8 cellular contexts compared by ENCODE assay signal in the genomic region with DNA sequence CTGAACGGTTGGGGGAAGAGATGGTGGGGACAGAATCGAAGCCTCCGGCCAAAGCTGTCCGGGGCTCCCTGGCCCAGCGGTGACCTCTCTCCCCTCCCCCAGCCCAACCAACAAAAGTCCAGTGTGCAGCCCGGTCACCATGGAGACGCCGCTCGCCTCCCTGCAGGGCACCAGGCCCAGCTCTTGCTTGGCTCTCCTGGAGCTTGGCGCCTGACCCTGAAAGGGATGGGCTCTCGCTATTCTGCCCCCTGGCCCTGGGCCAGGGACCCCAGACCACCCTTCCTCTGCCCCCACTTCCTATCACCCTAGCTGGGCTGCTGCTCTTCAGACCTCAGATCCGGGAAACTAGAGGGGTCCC. TPM values are rescaled to one million over a fixed set of nuclear protein-coding genes. Genes with fewer than 3 reads are reported as not detected.
DNase-seq lines count a peak whose midpoint lies in the region; ATAC-seq, FAIRE-seq and TF ChIP-seq lines count a peak whose summit lies in the region.

No MANE protein-coding gene starts in this region.

- in situ Hi-C loops in K562 (cut with MboI): loop anchor here (10.0 kb wide), 1 partner anchor 339 kb away; no protein-coding TSS in a partner anchor

- peak overlapping the region; percentile 60 for H3K4me3 Mint-ChIP-seq in memory B cell

- no peaks in the 10 kb centered on the region for H3K9me3 Mint-ChIP-seq in memory B cell

- peak overlapping the region; percentile 77 for H3K4me2 ChIP-seq in K562 (ENCODE audit: insufficient read depth, low read length)

- TF ChIP-seq CTCF in AG04449 (IDR thresholded peaks at IDR 0.05; ENCODE audit: insufficient read depth, low read length, missing control alignments) (no peak), HFF-Myc (IDR thresholded peaks at IDR 0.05; ENCODE audit: low read depth, low read length, missing control alignments) (no peak), K562 (IDR thresholded peaks at IDR 0.05 in 2 of 3, conservative IDR thresholded peaks at IDR 0.05 in 1 of 3; ENCODE audit: insufficient read depth in 2 of 3, low read depth in 1 of 3, low read length in 3 of 3) (no peak)

- peaks cover 12 to 86% of the 10 kb centered on the region in 2 experiments; a peak in 4 of 5 replicates for H3K4me1 ChIP-seq in K562 (replicated peaks in 1 of 2; ENCODE audit: control insufficient read depth in 2 of 2, insufficient read depth in 2 of 2, low read length in 2 of 2)

- no peaks in the 10 kb centered on the region for H3K9me3 ChIP-seq in K562 (replicated peaks; ENCODE audit: control insufficient read depth, insufficient read depth, low read depth, low read length)

- H3K79me2 ChIP-seq in K562 (ENCODE audit: control insufficient read depth, insufficient read depth, low read length): peaks cover 32% of the 10 kb centered on the region

- no peaks in the 10 kb centered on the region for H3K27me3 ChIP-seq in K562 (ENCODE audit: control insufficient read depth in 2 of 2, insufficient read depth in 2 of 2, low read length in 2 of 2)

- H4K20me1 ChIP-seq in K562 (replicated peaks; ENCODE audit: control insufficient read depth, insufficient read depth, low read length): no peaks in the 10 kb centered on the region; the same call in 1 of the 2 replicates

- H3K27ac ChIP-seq in K562 (ENCODE audit: extremely low read depth, low read depth, low read length): peak overlapping the region; percentile 23; the same call in 1 of the 3 replicates

- DNase-seq in AG04449 (ENCODE audit: low read depth, low spot score) (no peak), HFF-Myc (ENCODE audit: extremely low read depth, low read depth) (no peak), K562 (ENCODE audit: extremely low read depth in 1 of 4, low spot score in 3 of 4) (peak; percentile 34 to 72 (median 44)), memory B cell (ENCODE audit: low spot score in 2 of 2) (no peak), T-helper 9 cell (no peak), NCI-H1105 treated with DMSO at 0.1 percent for 48 hours (lab: John Stamatoyannopoulos, UW) (no peak)
- DNase-seq in activated CD4-positive, alpha-beta T cell treated with anti-CD3 and anti-CD28 coated beads for 48 hours: no peak

- 0 out of 2 replicates have a peak overlapping the region, but pooled peaks have one; percentile 59 for H2AFZ ChIP-seq in K562 (ENCODE audit: low read depth, low read length)

- peak overlapping the region; percentile 42 to 92; a peak in 3 of 4 replicates for H3K9ac ChIP-seq in K562 (ENCODE audit: insufficient read depth in 1 of 2, low read depth in 2 of 2, low read length in 2 of 2)

- TSS peak; percentile 58 for BruUV-seq in K562 (replicated peaks; lab: Mats Ljungman, UMichigan)

- H3K36me3 Mint-ChIP-seq in memory B cell: no peaks in the 10 kb centered on the region

- H3K9me1 ChIP-seq in K562 (ENCODE audit: control insufficient read depth, insufficient read depth, low read length): peaks cover 3% of the 10 kb centered on the region

- no peak for FAIRE-seq in K562 (lab: Jason Lieb, UNC)

- peaks cover 4% of the 10 kb centered on the region for H3K27me3 Mint-ChIP-seq in memory B cell

- H3K27ac Mint-ChIP-seq in memory B cell: no peak overlapping the region

- POLR2A ChIA-PET in AG04449 (lab: Yijun Ruan, JAX): interaction anchor here (0.6 to 1.1 kb wide), 3 partner anchors 9 to 36 kb away, joined by 3 to 6 read pairs (median 4); partner anchors contain the start of gene STUB1
- POLR2A ChIA-PET in K562 (lab: Yijun Ruan, JAX): interaction anchor here (0.6 to 1.7 kb wide), 6 partner anchors 9 to 91 kb away, joined by 3 to 5 read pairs (median 4); partner anchors contain the start of genes CCDC78, CHTF18 and RPUSD1

- TF ChIP-seq EP300 in K562 (IDR thresholded peaks at IDR 0.05; ENCODE audit: low read length): no peak

- H3K36me3 ChIP-seq in K562 (ENCODE audit: control insufficient read depth, insufficient read depth, low read length): peaks cover 19% of the 10 kb centered on the region; the same call in 2 of the 3 replicates

- WGBS in K562 (ENCODE audit: insufficient coverage, low coverage, missing lambda C conversion rate): 20% methylated on average over 12 of the region's 12 CpGs

- 0 out of 2 replicates have a peak, but pooled peaks have one; percentile 38 for TF ChIP-seq POLR2A in K562 (conservative IDR thresholded peaks at IDR 0.05)

- CTCF ChIA-PET in AG04449 (lab: Yijun Ruan, JAX) (interaction anchor here (0.8 to 10.1 kb wide), 13 partner anchors 9 to 339 kb away, joined by 3 to 210 read pairs (median 5); partner anchors contain the start of genes CCDC78, CHTF18, CIAO3 and HAGHL), K562 (lab: Yijun Ruan, JAX; ENCODE audit: low intra/inter-chr PET ratio) (no interaction called here)

- no peak for ATAC-seq in K562
- no peak for ATAC-seq in memory B cell (ENCODE audit: low read depth)
- ATAC-seq in HG02623 (IDR thresholded peaks at IDR 0.05; ENCODE audit: unreplicated experiment): no peak

- H3K4me1 Mint-ChIP-seq in memory B cell: peaks cover 14% of the 10 kb centered on the region

- H3K4me3 ChIP-seq in AG04449 (ENCODE audit: low read depth, low read length): peak overlapping the region; percentile 65
- H3K4me3 ChIP-seq in HFF-Myc (replicated peaks; ENCODE audit: low read depth, low read length): peak overlapping the region; percentile 56
- peak overlapping the region; percentile 68 for H3K4me3 ChIP-seq in K562

- no peak for TF ChIP-seq RAD21 in K562 (CRISPR knock-in tag; conservative IDR thresholded peaks at IDR 0.05 in 1 of 2, IDR thresholded peaks at IDR 0.05 in 1 of 2)

- intact Hi-C loops in K562 (cut with micrococcal nuclease): no loop called here

RNA-seq across cellular contexts. Expression of gene METRN, which starts 1.3 kb away (rescaled TPM):
- total RNA-seq in K562 (2011; cell fraction: chromatin; rRNA removed; ENCODE audit: low replicate concordance): 7.3 and 31.7 TPM in 2 replicates
- total RNA-seq in K562 (2011; cell fraction: nucleolus; rRNA removed): 28.0 and 30.0 TPM in 2 replicates
- total RNA-seq in K562 (2011; cell fraction: nucleoplasm; rRNA removed): 19.2 and 20.2 TPM in 2 replicates
- total RNA-seq in K562 (2014; rRNA removed) (89.8 and 111 TPM in 2 replicates), K562 (2014; rRNA removed; fragmentation: Illumina TruSeq; extraction: Trizol) (1.0 and 2.0 TPM in 2 replicates), K562 (2015; rRNA removed; fragmentation: Illumina TruSeq; extraction: Trizol) (17.7 and 23.9 TPM in 2 replicates), K562 (2021) (73.5 and 79.2 TPM in 2 replicates)
- polyA plus RNA-seq in K562 (2011; rRNA removed) (15.4 and 33.4 TPM in 2 replicates), K562 (2014; fragmentation: Illumina TruSeq; extraction: Trizol) (3.0 and 8.7 TPM in 2 replicates), K562 (2014; fragmentation: Nextera tagmentation; extraction: Ambion mirVana) (1 to 10 TPM in 1 of 2 experiments, under 1 TPM in 1; 0.20 to 1.2 TPM), K562 (2014; rRNA removed) (73.3 and 90.1 TPM in 2 replicates)
- polyA plus RNA-seq in K562 (2011; cell fraction: cytosol; rRNA removed): 34.9 and 189 TPM in 2 replicates
- 44.8 and 72.6 TPM in 2 replicates for polyA plus RNA-seq in K562 (2011; cell fraction: nucleus; rRNA removed)
- polyA plus RNA-seq in K562 (2012): 21.7 and 27.0 TPM in 2 replicates
- 1.9 and 2.5 TPM in 2 replicates for polyA minus RNA-seq in K562 (2011; rRNA and poly(A)+ RNA removed)
- polyA minus RNA-seq in K562 (2011; cell fraction: cytosol; rRNA and poly(A)+ RNA removed): 13.1 and 17.0 TPM in 2 replicates
- 14.6 and 14.7 TPM in 2 replicates for polyA minus RNA-seq in K562 (2011; cell fraction: nucleus; rRNA and poly(A)+ RNA removed)

RNA-seq across cellular contexts. Expression of gene ANTKMT, which starts 4.7 kb away (rescaled TPM):
- 7.6 and 54.6 TPM in 2 replicates for total RNA-seq in K562 (2011; cell fraction: chromatin; rRNA removed; ENCODE audit: low replicate concordance)
- total RNA-seq in K562 (2011; cell fraction: nucleolus; rRNA removed): 105 and 120 TPM in 2 replicates
- 30.9 and 33.4 TPM in 2 replicates for total RNA-seq in K562 (2011; cell fraction: nucleoplasm; rRNA removed)
- total RNA-seq in K562 (2014; rRNA removed) (170 and 221 TPM in 2 replicates), K562 (2014; rRNA removed; fragmentation: Illumina TruSeq; extraction: Trizol) (2.3 and 4.3 TPM in 2 replicates), K562 (2015; rRNA removed; fragmentation: Illumina TruSeq; extraction: Trizol) (39.9 and 47.1 TPM in 2 replicates), K562 (2021) (217 and 240 TPM in 2 replicates)
- polyA plus RNA-seq in K562 (2011; rRNA removed) (19.1 and 26.3 TPM in 2 replicates), K562 (2014; fragmentation: Illumina TruSeq; extraction: Trizol) (2.8 and 9.0 TPM in 2 replicates), K562 (2014; fragmentation: Nextera tagmentation; extraction: Ambion mirVana) (1 to 10 TPM in 1 of 2 experiments, under 1 TPM in 1; 0.58 to 2.1 TPM), K562 (2014; rRNA removed) (158 and 161 TPM in 2 replicates)
- 53.5 and 239 TPM in 2 replicates for polyA plus RNA-seq in K562 (2011; cell fraction: cytosol; rRNA removed)
- polyA plus RNA-seq in K562 (2011; cell fraction: nucleus; rRNA removed): 99.3 and 186 TPM in 2 replicates
- 31.0 and 45.4 TPM in 2 replicates for polyA plus RNA-seq in K562 (2012)
- polyA minus RNA-seq in K562 (2011; rRNA and poly(A)+ RNA removed): 0.42 and 0.48 TPM in 2 replicates
- 17.5 and 22.8 TPM in 2 replicates for polyA minus RNA-seq in K562 (2011; cell fraction: cytosol; rRNA and poly(A)+ RNA removed)
- polyA minus RNA-seq in K562 (2011; cell fraction: nucleus; rRNA and poly(A)+ RNA removed): 37.1 and 45.1 TPM in 2 replicates

RNA-seq across cellular contexts. Expression of gene CCDC78, which starts 10.0 kb away (rescaled TPM):
- total RNA-seq in K562 (2011; cell fraction: chromatin; rRNA removed; ENCODE audit: low replicate concordance): 12.8 and 51.1 TPM in 2 replicates
- total RNA-seq in K562 (2011; cell fraction: nucleolus; rRNA removed): 36.0 and 37.1 TPM in 2 replicates
- total RNA-seq in K562 (2011; cell fraction: nucleoplasm; rRNA removed): 14.0 and 15.0 TPM in 2 replicates
- total RNA-seq in K562 (2014; rRNA removed): 5.7 and 10.6 TPM in 2 replicates
- 0.57 and 0.76 TPM in 2 replicates for total RNA-seq in K562 (2014; rRNA removed; fragmentation: Illumina TruSeq; extraction: Trizol)
- total RNA-seq in K562 (2015; rRNA removed; fragmentation: Illumina TruSeq; extraction: Trizol): 2.9 and 3.1 TPM in 2 replicates
- total RNA-seq in K562 (2021): 13.4 and 14.4 TPM in 2 replicates
- polyA plus RNA-seq in K562 (2011; rRNA removed): 3.0 and 5.9 TPM in 2 replicates
- 2.5 and 5.1 TPM in 2 replicates for polyA plus RNA-seq in K562 (2011; cell fraction: cytosol; rRNA removed)
- 66.9 and 107 TPM in 2 replicates for polyA plus RNA-seq in K562 (2011; cell fraction: nucleus; rRNA removed)
- polyA plus RNA-seq in K562 (2012): 6.2 and 9.5 TPM in 2 replicates
- 2.6 and 2.8 TPM in 2 replicates for polyA plus RNA-seq in K562 (2014; fragmentation: Illumina TruSeq; extraction: Trizol)
- polyA plus RNA-seq in K562 (2014; fragmentation: Nextera tagmentation; extraction: Ambion mirVana): under 1 TPM; 0.24 to 0.29 TPM
- 17.7 and 20.6 TPM in 2 replicates for polyA plus RNA-seq in K562 (2014; rRNA removed)
- 0.39 TPM in 2 replicates for polyA minus RNA-seq in K562 (2011; rRNA and poly(A)+ RNA removed)
- polyA minus RNA-seq in K562 (2011; cell fraction: cytosol; rRNA and poly(A)+ RNA removed): not detected in 2 replicates
- 8.8 and 8.9 TPM in 2 replicates for polyA minus RNA-seq in K562 (2011; cell fraction: nucleus; rRNA and poly(A)+ RNA removed)

RNA-seq across cellular contexts. Expression of gene FBXL16, which starts 10.6 kb away (rescaled TPM):
- total RNA-seq in K562 (2011; cell fraction: chromatin; rRNA removed; ENCODE audit: low replicate concordance): 1.6 and 5.3 TPM in 2 replicates
- total RNA-seq in K562 (2011; cell fraction: nucleolus; rRNA removed): 3.7 and 4.2 TPM in 2 replicates
- total RNA-seq in K562 (2011; cell fraction: nucleoplasm; rRNA removed): 2.3 and 2.7 TPM in 2 replicates
- 2.2 and 2.7 TPM in 2 replicates for total RNA-seq in K562 (2014; rRNA removed)
- 0.54 and 1.4 TPM in 2 replicates for total RNA-seq in K562 (2014; rRNA removed; fragmentation: Illumina TruSeq; extraction: Trizol)
- 0.41 and 0.47 TPM in 2 replicates for total RNA-seq in K562 (2015; rRNA removed; fragmentation: Illumina TruSeq; extraction: Trizol)
- 6.0 and 8.2 TPM in 2 replicates for total RNA-seq in K562 (2021)
- polyA plus RNA-seq in K562 (2011; rRNA removed): 1.7 and 3.0 TPM in 2 replicates
- 2.6 and 10.1 TPM in 2 replicates for polyA plus RNA-seq in K562 (2011; cell fraction: cytosol; rRNA removed)
- polyA plus RNA-seq in K562 (2011; cell fraction: nucleus; rRNA removed): 5.0 and 9.1 TPM in 2 replicates
- polyA plus RNA-seq in K562 (2012): 5.3 and 7.9 TPM in 2 replicates
- polyA plus RNA-seq in K562 (2014; fragmentation: Illumina TruSeq; extraction: Trizol): 1.9 and 25.4 TPM in 2 replicates
- polyA plus RNA-seq in K562 (2014; fragmentation: Nextera tagmentation; extraction: Ambion mirVana): under 1 TPM; 0.21 to 0.37 TPM
- 3.1 and 3.3 TPM in 2 replicates for polyA plus RNA-seq in K562 (2014; rRNA removed)
- polyA minus RNA-seq in K562 (2011; rRNA and poly(A)+ RNA removed): 0.57 and 0.63 TPM in 2 replicates
- polyA minus RNA-seq in K562 (2011; cell fraction: cytosol; rRNA and poly(A)+ RNA removed): 3.6 and 6.4 TPM in 2 replicates
- 1.5 and 2.0 TPM in 2 replicates for polyA minus RNA-seq in K562 (2011; cell fraction: nucleus; rRNA and poly(A)+ RNA removed)

RNA-seq across cellular contexts. Expression of gene HAGHL, which starts 10.7 kb away (rescaled TPM):
- 38.5 and 167 TPM in 2 replicates for total RNA-seq in K562 (2011; cell fraction: chromatin; rRNA removed; ENCODE audit: low replicate concordance)
- total RNA-seq in K562 (2011; cell fraction: nucleolus; rRNA removed): 219 TPM in 2 replicates
- 62.9 and 89.5 TPM in 2 replicates for total RNA-seq in K562 (2011; cell fraction: nucleoplasm; rRNA removed)
- 58.2 and 59.0 TPM in 2 replicates for total RNA-seq in K562 (2014; rRNA removed)
- 3.2 and 8.2 TPM in 2 replicates for total RNA-seq in K562 (2014; rRNA removed; fragmentation: Illumina TruSeq; extraction: Trizol)
- 20.7 and 22.1 TPM in 2 replicates for total RNA-seq in K562 (2015; rRNA removed; fragmentation: Illumina TruSeq; extraction: Trizol)
- total RNA-seq in K562 (2021): 71.7 and 83.2 TPM in 2 replicates
- 27.0 and 41.6 TPM in 2 replicates for polyA plus RNA-seq in K562 (2011; rRNA removed)
- polyA plus RNA-seq in K562 (2011; cell fraction: cytosol; rRNA removed): 47.2 and 104 TPM in 2 replicates
- 438 and 737 TPM in 2 replicates for polyA plus RNA-seq in K562 (2011; cell fraction: nucleus; rRNA removed)
- polyA plus RNA-seq in K562 (2012): 30.6 and 41.2 TPM in 2 replicates
- polyA plus RNA-seq in K562 (2014; fragmentation: Illumina TruSeq; extraction: Trizol): 7.2 and 13.6 TPM in 2 replicates
- polyA plus RNA-seq in K562 (2014; fragmentation: Nextera tagmentation; extraction: Ambion mirVana): under 1 TPM; 0.31 to 0.48 TPM
- polyA plus RNA-seq in K562 (2014; rRNA removed): 69.8 and 83.4 TPM in 2 replicates
- polyA minus RNA-seq in K562 (2011; rRNA and poly(A)+ RNA removed): 1.2 and 3.7 TPM in 2 replicates
- 12.6 and 13.3 TPM in 2 replicates for polyA minus RNA-seq in K562 (2011; cell fraction: cytosol; rRNA and poly(A)+ RNA removed)
- polyA minus RNA-seq in K562 (2011; cell fraction: nucleus; rRNA and poly(A)+ RNA removed): 37.4 and 41.3 TPM in 2 replicates

Comparison
In these comparisons a context has a peak if more than half of its experiments do, and no peak if none do; other contexts are left out.
1. DNase-seq: peak in K562 (4 of 4); none in AG04449 (single experiment), HFF-Myc (single experiment), memory B cell (0 of 2), T-helper 9 cell (single experiment), NCI-H1105 treated with DMSO at 0.1 percent for 48 hours (single experiment) and activated CD4-positive, alpha-beta T cell treated with anti-CD3 and anti-CD28 coated beads for 48 hours (single experiment).
2. Peak in every context shown above with its lines, with median percentiles within 50 percentile points of each other: H3K4me3 ChIP-seq.